In the genomic region with DNA sequence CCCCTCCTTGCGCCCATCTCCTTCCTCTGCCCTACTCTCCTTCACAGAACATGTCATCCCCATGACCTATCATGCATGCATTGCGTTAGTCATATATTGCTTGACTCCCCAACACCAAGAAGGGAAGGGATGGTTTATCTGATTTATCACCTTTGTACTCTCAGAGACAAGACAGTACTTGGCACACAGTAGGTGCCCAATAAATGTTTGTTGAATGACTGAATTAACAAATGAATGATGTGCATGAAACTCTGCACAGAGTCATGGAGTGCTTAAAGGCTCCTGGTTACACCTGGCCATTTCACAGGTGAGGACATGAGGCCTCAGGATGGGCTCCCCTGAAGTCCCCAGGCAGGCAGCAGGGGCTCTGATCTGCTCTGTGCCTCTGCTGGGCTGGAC, we compare ENCODE assay signal across 16 cellular contexts. TPM values are rescaled to one million over a fixed set of nuclear protein-coding genes. Genes with fewer than 3 reads are reported as not detected.
A peak's percentile ranks its signal among the peaks of the same experiment; 100 is the strongest.
DNase-seq lines count a peak whose midpoint lies in the region; ATAC-seq and TF ChIP-seq lines count a peak whose summit lies in the region.
"Had no signal": no experiment of that assay in that cellular context is flagged by ENCODE, and none has a peak within 500 bp of the region (broad histone marks: within the 10 kb centered on the region; RNA-seq: fewer than 3 reads in every experiment).

No MANE protein-coding gene starts in this region.

- peak overlapping the region; percentile 94 for H3K4me2 ChIP-seq in MM.1S (ENCODE audit: low read depth, low read length)
- no peak overlapping the region for H3K4me2 ChIP-seq in neural progenitor cell

- no peaks in the 10 kb centered on the region for H3K9me3 Mint-ChIP-seq in CD8-positive, alpha-beta T cell
- H3K9me3 Mint-ChIP-seq in neural progenitor cell = no peaks in the 10 kb centered on the region

- no peak for DNase-seq in CD8-positive, alpha-beta T cell
- DNase-seq in MM.1S (peak; percentile 35), ascending aorta (ENCODE audit: low spot score in 2 of 2) (no peak), neural progenitor cell (ENCODE audit: low spot score) (no peak), LoVo (ENCODE audit: low spot score) (no peak), ovary (no peak), NK-92 (lab: John Stamatoyannopoulos, UW; ENCODE audit: unreplicated experiment) (no peak)
- DNase-seq: activated gamma-delta T cell, GDM1, midbrain, NCI-H1930 had no signal

- H3K9me2 ChIP-seq in MM.1S (replicated peaks; ENCODE audit: insufficient read depth, low read length) = no peaks in the 10 kb centered on the region

- H3K36me3 Mint-ChIP-seq in CD8-positive, alpha-beta T cell = peaks cover 10% of the 10 kb centered on the region
- H3K36me3 Mint-ChIP-seq in neural progenitor cell = no peaks in the 10 kb centered on the region

- intact Hi-C loops in CD8-positive, alpha-beta T cell (cut with DNase I, micrococcal nuclease) = loop anchor here (5.0 to 10.0 kb wide), 8 partner anchors 59 to 1934 kb away; a partner anchor contains a TSS
- intact Hi-C loops in ascending aorta (cut with DNase I) = no loop called here
- intact Hi-C loops in ovary (cut with DNase I) = no loop called here

- H3K36me3 ChIP-seq in CD8-positive, alpha-beta T cell (ENCODE audit: insufficient read depth, low read length) = no peaks in the 10 kb centered on the region
- no peaks in the 10 kb centered on the region for H3K36me3 ChIP-seq in MM.1S (replicated peaks; ENCODE audit: insufficient read depth, low read length)
- H3K36me3 ChIP-seq in ascending aorta = no peaks in the 10 kb centered on the region
- no peaks in the 10 kb centered on the region for H3K36me3 ChIP-seq in neural progenitor cell
- no peaks in the 10 kb centered on the region for H3K36me3 ChIP-seq in ovary
- H3K36me3 ChIP-seq: esophagus muscularis mucosa, SJSA1 had no signal

- H3F3A ChIP-seq in MM.1S (ENCODE audit: insufficient read depth, low read length) (peaks cover 83% of the 10 kb centered on the region), neural progenitor cell (ENCODE audit: low read depth) (peaks cover 2% of the 10 kb centered on the region)

- peak overlapping the region; percentile 81 for H3K4me3 Mint-ChIP-seq in CD8-positive, alpha-beta T cell
- H3K4me3 Mint-ChIP-seq in neural progenitor cell = no peak overlapping the region

- H3K4me1 Mint-ChIP-seq in CD8-positive, alpha-beta T cell (ENCODE audit: low read depth) = peaks cover 75% of the 10 kb centered on the region
- H3K4me1 Mint-ChIP-seq in neural progenitor cell = peaks cover 52% of the 10 kb centered on the region

- no peak for TF ChIP-seq CTCF in CD8-positive, alpha-beta T cell (IDR thresholded peaks at IDR 0.05)
- TF ChIP-seq CTCF in MM.1S (IDR thresholded peaks at IDR 0.05; ENCODE audit: low read length) (no peak), ascending aorta (IDR thresholded peaks at IDR 0.05) (no peak), neural progenitor cell (IDR thresholded peaks at IDR 0.05) (no peak), ovary (IDR thresholded peaks at IDR 0.05) (no peak)

- H3K79me2 ChIP-seq in MM.1S (ENCODE audit: low read length) (peaks cover 75% of the 10 kb centered on the region), neural progenitor cell (ENCODE audit: low read depth) (no peaks in the 10 kb centered on the region)

- H4K20me1 ChIP-seq in MM.1S (ENCODE audit: insufficient read depth, low read length) (no peaks in the 10 kb centered on the region), neural progenitor cell (ENCODE audit: low read depth) (peaks cover 11% of the 10 kb centered on the region)

- TF ChIP-seq EP300 in ovary (IDR thresholded peaks at IDR 0.05) = no peak

- 97 to 100% (median 98%) methylated on average over 2 of the region's 2 CpGs for WGBS in ovary, 3 donors

- no peaks in the 10 kb centered on the region for H3K27me3 Mint-ChIP-seq in CD8-positive, alpha-beta T cell (ENCODE audit: low read depth)
- peaks cover 8% of the 10 kb centered on the region for H3K27me3 Mint-ChIP-seq in neural progenitor cell (ENCODE audit: insufficient read depth, low read depth)

- CTCF ChIA-PET in CD8-positive, alpha-beta T cell (lab: Charles Lee) = interaction anchor here (1.0 to 2.2 kb wide), 3 partner anchors 10 to 79 kb away, joined by 3 to 7 read pairs (median 5); no protein-coding TSS in a partner anchor

- TF ChIP-seq POLR2A in ovary (IDR thresholded peaks at IDR 0.05) = no peak

- H3K9ac ChIP-seq in MM.1S (ENCODE audit: low read length) (peak overlapping the region; percentile 99), neural progenitor cell (no peak overlapping the region)

- H3K27ac Mint-ChIP-seq in CD8-positive, alpha-beta T cell = peak overlapping the region; percentile 97
- peak overlapping the region; percentile 0 for H3K27ac Mint-ChIP-seq in neural progenitor cell

- no peak overlapping the region for H2AFZ ChIP-seq in MM.1S (ENCODE audit: low read length)
- no peak overlapping the region for H2AFZ ChIP-seq in neural progenitor cell (replicated peaks)

- no peaks in the 10 kb centered on the region for H3K27me3 ChIP-seq in CD8-positive, alpha-beta T cell (ENCODE audit: insufficient read depth, low read length)
- no peaks in the 10 kb centered on the region for H3K27me3 ChIP-seq in MM.1S (replicated peaks; ENCODE audit: insufficient read depth, low read length)
- no peaks in the 10 kb centered on the region for H3K27me3 ChIP-seq in ascending aorta
- no peaks in the 10 kb centered on the region for H3K27me3 ChIP-seq in neural progenitor cell
- no peaks in the 10 kb centered on the region for H3K27me3 ChIP-seq in ovary
- H3K27me3 ChIP-seq: esophagus muscularis mucosa, SJSA1 had no signal

- H3K9me3 ChIP-seq in CD8-positive, alpha-beta T cell (ENCODE audit: low read length) = no peaks in the 10 kb centered on the region
- H3K9me3 ChIP-seq in MM.1S (replicated peaks; ENCODE audit: insufficient read depth, low read length) (no peaks in the 10 kb centered on the region), ascending aorta (no peaks in the 10 kb centered on the region), neural progenitor cell (ENCODE audit: low read depth) (no peaks in the 10 kb centered on the region), ovary (no peaks in the 10 kb centered on the region)
- H3K9me3 ChIP-seq: esophagus muscularis mucosa, SJSA1 had no signal

- no peak for ATAC-seq in CD8-positive, alpha-beta T cell
- no peak for ATAC-seq in HG03520 (IDR thresholded peaks at IDR 0.05; ENCODE audit: unreplicated experiment)

- peak overlapping the region; percentile 83 for H3K4me3 ChIP-seq in CD8-positive, alpha-beta T cell (ENCODE audit: low read depth, low read length)
- peak overlapping the region; percentile 75 for H3K4me3 ChIP-seq in MM.1S (ENCODE audit: low read length)
- no peak overlapping the region for H3K4me3 ChIP-seq in ascending aorta
- no peak overlapping the region for H3K4me3 ChIP-seq in neural progenitor cell
- no peak overlapping the region for H3K4me3 ChIP-seq in ovary
- H3K4me3 ChIP-seq: SJSA1 had no signal

- H3K27ac ChIP-seq in CD8-positive, alpha-beta T cell (ENCODE audit: low read depth, low read length) = peak overlapping the region; percentile 89
- H3K27ac ChIP-seq in MM.1S (ENCODE audit: low read length) (peak overlapping the region; percentile 94), ascending aorta (peak overlapping the region; percentile 20 to 72), neural progenitor cell (no peak overlapping the region), ovary (no peak overlapping the region)
- H3K27ac ChIP-seq: C4-2B, SJSA1, VCaP had no signal

- H3K4me1 ChIP-seq in CD8-positive, alpha-beta T cell (ENCODE audit: insufficient read depth, low read length) = peaks cover 85% of the 10 kb centered on the region
- H3K4me1 ChIP-seq in MM.1S (ENCODE audit: low read length) (peaks cover 73% of the 10 kb centered on the region), ascending aorta (peaks cover 3 to 17% of the 10 kb centered on the region in 2 donors), neural progenitor cell (peaks cover 46% of the 10 kb centered on the region), ovary (ENCODE audit: insufficient read depth) (no peaks in the 10 kb centered on the region)
- H3K4me1 ChIP-seq: SJSA1 had no signal

- POLR2A ChIA-PET in CD8-positive, alpha-beta T cell (lab: Charles Lee) = no interaction called here

RNA-seq across cellular contexts. Expression of a gene that starts 59.6 kb away (rescaled TPM):
- total RNA-seq in CD8-positive, alpha-beta T cell = 10 to 100 TPM; 71.2 to 79.0 TPM
- 148 TPM for total RNA-seq in ascending aorta
- total RNA-seq in neural progenitor cell (ENCODE audit: low replicate concordance) = 8.9 and 19.7 TPM in 2 replicates
- 10 to 100 TPM; 22.2 to 55.4 (median 46.0) TPM for total RNA-seq in ovary
- polyA plus RNA-seq in ovary = 10 to 100 TPM; 20.9 to 27.3 TPM

Comparison
In these comparisons a context has a peak if more than half of its experiments do, and no peak if none do; other contexts are left out.
1. H3K27ac ChIP-seq: peak in CD8-positive, alpha-beta T cell (single experiment), MM.1S (single experiment) and ascending aorta (2 of 2); none in neural progenitor cell (single experiment) and ovary (0 of 2).
2. H3K4me3 ChIP-seq: peak in CD8-positive, alpha-beta T cell (single experiment) and MM.1S (single experiment); none in ascending aorta (0 of 2), neural progenitor cell (single experiment) and ovary (single experiment).
3. intact Hi-C loops: an anchor here in CD8-positive, alpha-beta T cell (5.0 to 10.0 kb wide); none called in ascending aorta and ovary.